In the genomic region with DNA sequence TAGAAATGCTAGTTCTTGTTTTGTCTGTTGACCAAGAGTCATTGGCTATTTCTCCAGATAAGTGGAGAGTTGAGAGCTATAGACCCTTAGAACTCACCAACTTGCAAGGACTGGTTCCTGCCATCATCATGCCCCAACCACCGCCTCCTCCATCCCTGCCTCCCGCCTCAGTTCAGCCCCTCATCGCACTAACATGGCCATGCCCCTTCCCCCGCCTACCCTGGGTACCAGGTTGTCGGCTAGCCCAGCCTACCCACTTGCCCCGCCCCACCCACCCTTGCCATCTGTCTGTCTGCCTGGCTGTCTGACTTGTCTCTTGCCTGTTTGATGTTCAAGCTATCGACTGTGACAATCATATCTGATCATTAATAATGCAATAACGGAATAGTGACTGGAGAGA, we compare ENCODE assay signal across 17 cellular contexts.
DNase-seq lines count a peak whose midpoint lies in the region; ATAC-seq and TF ChIP-seq lines count a peak whose summit lies in the region.
"Had no signal": no experiment of that assay in that cellular context is flagged by ENCODE, and none has a peak within 500 bp of the region (broad histone marks: within the 10 kb centered on the region; RNA-seq: fewer than 3 reads in every experiment).

No MANE protein-coding gene starts in this region.

- H3K4me1 ChIP-seq in GM23338 (ENCODE audit: insufficient read depth) (no peaks in the 10 kb centered on the region), neural progenitor cell (peaks cover 18% of the 10 kb centered on the region)

- H3K27ac Mint-ChIP-seq in GM23338 (no peak overlapping the region), brain (peak overlapping the region in 4 of 5 experiments; percentile 25 to 85 (median 50)), neural progenitor cell (peak overlapping the region; percentile 58)
- H3K27ac Mint-ChIP-seq: CD4-positive, alpha-beta memory T cell had no signal

- DNase-seq in D341Med (ENCODE audit: low spot score) (peak; percentile 77), GM23338 (ENCODE audit: low spot score) (no peak), neural progenitor cell (ENCODE audit: low spot score) (no peak), NCI-H2081 (lab: John Stamatoyannopoulos, UW) (no peak)
- DNase-seq in activated T-cell treated with anti-CD3 and anti-CD28 coated beads, Interleukin-2, amount 50 U/mL, for 48 hours = no peak
- DNase-seq: C1 segment of cervical spinal cord; Calu3; CD4-positive, alpha-beta memory T cell; COR-L47; DMS53; DMS79 treated with DMSO at 0.1 percent for 48 hours; GF-D8; GOT3; HCEC 1CT had no signal

- H3K4me2 ChIP-seq in GM23338 (no peak overlapping the region), neural progenitor cell (no peak overlapping the region)

- no peaks in the 10 kb centered on the region for H3K9me3 ChIP-seq in neural progenitor cell (ENCODE audit: low read depth)

- H3K36me3 Mint-ChIP-seq in GM23338 (ENCODE audit: low read depth) (no peaks in the 10 kb centered on the region), brain (no peaks in the 10 kb centered on the region), neural progenitor cell (no peaks in the 10 kb centered on the region)
- H3K36me3 Mint-ChIP-seq: CD4-positive, alpha-beta memory T cell had no signal

- H3K27me3 Mint-ChIP-seq in GM23338 (ENCODE audit: insufficient read depth, low read depth, poor library complexity) = peaks cover 8% of the 10 kb centered on the region
- H3K27me3 Mint-ChIP-seq in brain = no peaks in the 10 kb centered on the region
- peaks cover 13% of the 10 kb centered on the region for H3K27me3 Mint-ChIP-seq in neural progenitor cell (ENCODE audit: insufficient read depth, low read depth)

- H3K4me3 Mint-ChIP-seq in GM23338 (no peak overlapping the region), brain (peak overlapping the region in 1 of 5 experiments; percentile 11), neural progenitor cell (peak overlapping the region; percentile 63)
- H3K4me3 Mint-ChIP-seq: CD4-positive, alpha-beta memory T cell had no signal

- no peaks in the 10 kb centered on the region for H3K79me2 ChIP-seq in GM23338 (replicated peaks; ENCODE audit: insufficient read depth)
- H3K79me2 ChIP-seq in neural progenitor cell (ENCODE audit: low read depth) = no peaks in the 10 kb centered on the region

- H3K36me3 ChIP-seq in GM23338 (ENCODE audit: insufficient read depth) = no peaks in the 10 kb centered on the region
- no peaks in the 10 kb centered on the region for H3K36me3 ChIP-seq in neural progenitor cell

- H3K27ac ChIP-seq in GM23338 (ENCODE audit: low read depth) (no peak overlapping the region), neural progenitor cell (no peak overlapping the region)

- H4K20me1 ChIP-seq in GM23338 (replicated peaks; ENCODE audit: insufficient read depth) = no peaks in the 10 kb centered on the region
- H4K20me1 ChIP-seq in neural progenitor cell (ENCODE audit: low read depth) = no peaks in the 10 kb centered on the region

- no peaks in the 10 kb centered on the region for H3F3A ChIP-seq in GM23338 (replicated peaks; ENCODE audit: low read depth)
- H3F3A ChIP-seq in neural progenitor cell (ENCODE audit: low read depth) = no peaks in the 10 kb centered on the region

- no peak for ATAC-seq in GM23338
- no peak for ATAC-seq in GM21825 (IDR thresholded peaks at IDR 0.05; ENCODE audit: unreplicated experiment)
- no peak for ATAC-seq in GM21360 (IDR thresholded peaks at IDR 0.05; ENCODE audit: unreplicated experiment)

- H2AFZ ChIP-seq in GM23338 (peak overlapping the region; percentile 69; the same call in 1 of the 2 replicates), neural progenitor cell (replicated peaks) (no peak overlapping the region)

- H3K4me1 Mint-ChIP-seq in GM23338 = peaks cover 7% of the 10 kb centered on the region
- peaks cover 74% of the 10 kb centered on the region for H3K4me1 Mint-ChIP-seq in brain
- peaks cover 61% of the 10 kb centered on the region for H3K4me1 Mint-ChIP-seq in neural progenitor cell
- H3K4me1 Mint-ChIP-seq: CD4-positive, alpha-beta memory T cell had no signal

- TF ChIP-seq CTCF in GM23338 (conservative IDR thresholded peaks at IDR 0.05; ENCODE audit: low read depth in 2 of 2) (no peak), brain (conservative IDR thresholded peaks at IDR 0.05) (no peak), neural progenitor cell (IDR thresholded peaks at IDR 0.05) (no peak)

- H3K4me3 ChIP-seq in GM23338 (no peak overlapping the region), neural progenitor cell (no peak overlapping the region)

- no peaks in the 10 kb centered on the region for H3K27me3 ChIP-seq in GM23338 (ENCODE audit: insufficient read depth)
- H3K27me3 ChIP-seq in neural progenitor cell = no peaks in the 10 kb centered on the region

- no peaks in the 10 kb centered on the region for H3K9me2 ChIP-seq in GM23338 (ENCODE audit: insufficient read depth)

- H3K9me3 Mint-ChIP-seq in GM23338 (no peaks in the 10 kb centered on the region), brain (no peaks in the 10 kb centered on the region), neural progenitor cell (no peaks in the 10 kb centered on the region)

- H3K9ac ChIP-seq in neural progenitor cell = no peak overlapping the region

TF ChIP-seq in GM23338, 12 proteins besides CTCF, POLR2A, EP300 and RAD21:
- TF ChIP-seq, protein P1, sequence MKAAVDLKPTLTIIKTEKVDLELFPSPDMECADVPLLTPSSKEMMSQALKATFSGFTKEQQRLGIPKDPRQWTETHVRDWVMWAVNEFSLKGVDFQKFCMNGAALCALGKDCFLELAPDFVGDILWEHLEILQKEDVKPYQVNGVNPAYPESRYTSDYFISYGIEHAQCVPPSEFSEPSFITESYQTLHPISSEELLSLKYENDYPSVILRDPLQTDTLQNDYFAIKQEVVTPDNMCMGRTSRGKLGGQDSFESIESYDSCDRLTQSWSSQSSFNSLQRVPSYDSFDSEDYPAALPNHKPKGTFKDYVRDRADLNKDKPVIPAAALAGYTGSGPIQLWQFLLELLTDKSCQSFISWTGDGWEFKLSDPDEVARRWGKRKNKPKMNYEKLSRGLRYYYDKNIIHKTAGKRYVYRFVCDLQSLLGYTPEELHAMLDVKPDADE (IDR thresholded peaks at IDR 0.05) = no peak
- TF ChIP-seq, protein P2, sequence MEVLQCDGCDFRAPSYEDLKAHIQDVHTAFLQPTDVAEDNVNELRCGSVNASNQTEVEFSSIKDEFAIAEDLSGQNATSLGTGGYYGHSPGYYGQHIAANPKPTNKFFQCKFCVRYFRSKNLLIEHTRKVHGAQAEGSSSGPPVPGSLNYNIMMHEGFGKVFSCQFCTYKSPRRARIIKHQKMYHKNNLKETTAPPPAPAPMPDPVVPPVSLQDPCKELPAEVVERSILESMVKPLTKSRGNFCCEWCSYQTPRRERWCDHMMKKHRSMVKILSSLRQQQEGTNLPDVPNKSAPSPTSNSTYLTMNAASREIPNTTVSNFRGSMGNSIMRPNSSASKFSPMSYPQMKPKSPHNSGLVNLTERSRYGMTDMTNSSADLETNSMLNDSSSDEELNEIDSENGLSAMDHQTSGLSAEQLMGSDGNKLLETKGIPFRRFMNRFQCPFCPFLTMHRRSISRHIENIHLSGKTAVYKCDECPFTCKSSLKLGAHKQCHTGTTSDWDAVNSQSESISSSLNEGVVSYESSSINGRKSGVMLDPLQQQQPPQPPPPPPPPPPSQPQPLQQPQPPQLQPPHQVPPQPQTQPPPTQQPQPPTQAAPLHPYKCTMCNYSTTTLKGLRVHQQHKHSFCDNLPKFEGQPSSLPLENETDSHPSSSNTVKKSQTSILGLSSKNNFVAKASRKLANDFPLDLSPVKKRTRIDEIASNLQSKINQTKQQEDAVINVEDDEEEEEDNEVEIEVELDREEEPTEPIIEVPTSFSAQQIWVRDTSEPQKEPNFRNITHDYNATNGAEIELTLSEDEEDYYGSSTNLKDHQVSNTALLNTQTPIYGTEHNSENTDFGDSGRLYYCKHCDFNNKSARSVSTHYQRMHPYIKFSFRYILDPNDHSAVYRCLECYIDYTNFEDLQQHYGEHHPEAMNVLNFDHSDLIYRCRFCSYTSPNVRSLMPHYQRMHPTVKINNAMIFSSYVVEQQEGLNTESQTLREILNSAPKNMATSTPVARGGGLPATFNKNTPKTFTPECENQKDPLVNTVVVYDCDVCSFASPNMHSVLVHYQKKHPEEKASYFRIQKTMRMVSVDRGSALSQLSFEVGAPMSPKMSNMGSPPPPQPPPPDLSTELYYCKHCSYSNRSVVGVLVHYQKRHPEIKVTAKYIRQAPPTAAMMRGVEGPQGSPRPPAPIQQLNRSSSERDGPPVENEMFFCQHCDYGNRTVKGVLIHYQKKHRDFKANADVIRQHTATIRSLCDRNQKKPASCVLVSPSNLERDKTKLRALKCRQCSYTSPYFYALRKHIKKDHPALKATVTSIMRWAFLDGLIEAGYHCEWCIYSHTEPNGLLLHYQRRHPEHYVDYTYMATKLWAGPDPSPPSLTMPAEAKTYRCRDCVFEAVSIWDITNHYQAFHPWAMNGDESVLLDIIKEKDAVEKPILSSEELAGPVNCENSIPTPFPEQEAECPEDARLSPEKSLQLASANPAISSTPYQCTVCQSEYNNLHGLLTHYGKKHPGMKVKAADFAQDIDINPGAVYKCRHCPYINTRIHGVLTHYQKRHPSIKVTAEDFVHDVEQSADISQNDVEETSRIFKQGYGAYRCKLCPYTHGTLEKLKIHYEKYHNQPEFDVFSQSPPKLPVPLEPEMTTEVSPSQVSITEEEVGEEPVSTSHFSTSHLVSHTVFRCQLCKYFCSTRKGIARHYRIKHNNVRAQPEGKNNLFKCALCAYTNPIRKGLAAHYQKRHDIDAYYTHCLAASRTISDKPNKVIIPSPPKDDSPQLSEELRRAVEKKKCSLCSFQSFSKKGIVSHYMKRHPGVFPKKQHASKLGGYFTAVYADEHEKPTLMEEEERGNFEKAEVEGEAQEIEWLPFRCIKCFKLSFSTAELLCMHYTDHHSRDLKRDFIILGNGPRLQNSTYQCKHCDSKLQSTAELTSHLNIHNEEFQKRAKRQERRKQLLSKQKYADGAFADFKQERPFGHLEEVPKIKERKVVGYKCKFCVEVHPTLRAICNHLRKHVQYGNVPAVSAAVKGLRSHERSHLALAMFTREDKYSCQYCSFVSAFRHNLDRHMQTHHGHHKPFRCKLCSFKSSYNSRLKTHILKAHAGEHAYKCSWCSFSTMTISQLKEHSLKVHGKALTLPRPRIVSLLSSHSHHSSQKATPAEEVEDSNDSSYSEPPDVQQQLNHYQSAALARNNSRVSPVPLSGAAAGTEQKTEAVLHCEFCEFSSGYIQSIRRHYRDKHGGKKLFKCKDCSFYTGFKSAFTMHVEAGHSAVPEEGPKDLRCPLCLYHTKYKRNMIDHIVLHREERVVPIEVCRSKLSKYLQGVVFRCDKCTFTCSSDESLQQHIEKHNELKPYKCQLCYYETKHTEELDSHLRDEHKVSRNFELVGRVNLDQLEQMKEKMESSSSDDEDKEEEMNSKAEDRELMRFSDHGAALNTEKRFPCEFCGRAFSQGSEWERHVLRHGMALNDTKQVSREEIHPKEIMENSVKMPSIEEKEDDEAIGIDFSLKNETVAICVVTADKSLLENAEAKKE (CRISPR knock-in tag; IDR thresholded peaks at IDR 0.05) = no peak
- TF ChIP-seq ZNF331 (CRISPR knock-in tag; IDR thresholded peaks at IDR 0.05; ENCODE audit: low read depth) (no peak), JUNB (IDR thresholded peaks at IDR 0.05; ENCODE audit: unreplicated experiment) (no peak), POLR2AphosphoS5 (IDR thresholded peaks at IDR 0.05; ENCODE audit: low read depth) (no peak)
